In the genomic region with DNA sequence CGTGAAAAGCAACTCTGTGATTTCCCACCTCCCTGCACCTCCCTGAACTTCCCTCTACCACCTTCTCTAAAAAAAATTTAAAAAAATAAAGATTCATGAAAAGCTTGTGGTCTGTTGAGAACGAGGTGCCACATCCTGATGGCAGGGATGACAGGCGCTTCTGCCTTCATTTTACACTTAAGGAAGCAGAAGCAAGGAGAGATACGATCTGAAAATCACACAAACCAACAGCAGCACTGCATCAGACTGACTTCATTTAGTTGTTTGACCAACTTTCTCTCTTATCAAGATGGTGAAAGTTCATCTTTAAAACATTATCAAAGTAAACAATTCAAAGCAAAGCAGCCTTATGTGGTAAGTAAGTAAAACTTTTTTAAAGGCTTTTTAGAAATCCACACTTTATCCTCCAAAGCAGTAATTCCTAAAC, we compare ENCODE assay signal across 1 cellular context.
A peak's percentile ranks its signal among the peaks of the same experiment; 100 is the strongest.
TF ChIP-seq lines count a peak whose summit lies in the region.

No MANE protein-coding gene starts in this region.

TF ChIP-seq in liver, 16 proteins besides CTCF, POLR2A, EP300 and RAD21 (continued from another document):
- TF ChIP-seq, protein P1, sequence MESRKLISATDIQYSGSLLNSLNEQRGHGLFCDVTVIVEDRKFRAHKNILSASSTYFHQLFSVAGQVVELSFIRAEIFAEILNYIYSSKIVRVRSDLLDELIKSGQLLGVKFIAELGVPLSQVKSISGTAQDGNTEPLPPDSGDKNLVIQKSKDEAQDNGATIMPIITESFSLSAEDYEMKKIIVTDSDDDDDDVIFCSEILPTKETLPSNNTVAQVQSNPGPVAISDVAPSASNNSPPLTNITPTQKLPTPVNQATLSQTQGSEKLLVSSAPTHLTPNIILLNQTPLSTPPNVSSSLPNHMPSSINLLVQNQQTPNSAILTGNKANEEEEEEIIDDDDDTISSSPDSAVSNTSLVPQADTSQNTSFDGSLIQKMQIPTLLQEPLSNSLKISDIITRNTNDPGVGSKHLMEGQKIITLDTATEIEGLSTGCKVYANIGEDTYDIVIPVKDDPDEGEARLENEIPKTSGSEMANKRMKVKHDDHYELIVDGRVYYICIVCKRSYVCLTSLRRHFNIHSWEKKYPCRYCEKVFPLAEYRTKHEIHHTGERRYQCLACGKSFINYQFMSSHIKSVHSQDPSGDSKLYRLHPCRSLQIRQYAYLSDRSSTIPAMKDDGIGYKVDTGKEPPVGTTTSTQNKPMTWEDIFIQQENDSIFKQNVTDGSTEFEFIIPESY (IDR thresholded peaks at IDR 0.05): no peak
- TF ChIP-seq, protein P2, sequence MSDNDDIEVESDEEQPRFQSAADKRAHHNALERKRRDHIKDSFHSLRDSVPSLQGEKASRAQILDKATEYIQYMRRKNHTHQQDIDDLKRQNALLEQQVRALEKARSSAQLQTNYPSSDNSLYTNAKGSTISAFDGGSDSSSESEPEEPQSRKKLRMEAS (IDR thresholded peaks at IDR 0.05): no peak
- TF ChIP-seq YY1 (IDR thresholded peaks at IDR 0.05) (peak; percentile 54), HNF4A (conservative IDR thresholded peaks at IDR 0.05) (no peak), JUND (IDR thresholded peaks at IDR 0.05) (peak in 1 of 2 donors; percentile 33)
TF ChIP-seq in liver: peak in this region for 6.
